11 cellular contexts compared by ENCODE assay signal in genomic region chr6:158852312-158853071, GRCh38. TPM values are rescaled to one million over a fixed set of nuclear protein-coding genes. Genes with fewer than 3 reads are reported as not detected.
DNase-seq lines count a peak whose midpoint lies in the region; ATAC-seq and TF ChIP-seq lines count a peak whose summit lies in the region.
"Had no signal": no experiment of that assay in that cellular context is flagged by ENCODE, and none has a peak within 500 bp of the region (broad histone marks: within the 10 kb centered on the region; RNA-seq: fewer than 3 reads in every experiment).

No MANE protein-coding gene starts in this region.

- no peak overlapping the region for H3K4me3 Mint-ChIP-seq in activated CD4-positive, alpha-beta T cell treated with anti-CD3 and anti-CD28 coated beads, Interleukin-2, amount 10 ng/mL, durations not matched to agents 7 days and 5 days
- H3K4me3 Mint-ChIP-seq in stimulated activated naive B cell treated with anti-CD40 and anti-IgM and Interleukin-4, amounts not matched to agents 10 μg/mL and 1 μg/mL and 100 μg/mL, for 72 hours, result no peak overlapping the region
- H3K4me3 Mint-ChIP-seq: mesothelial cell of epicardium had no signal

- H3K27me3 ChIP-seq in Peyer's patch (no peaks in the 10 kb centered on the region), gastroesophageal sphincter (no peaks in the 10 kb centered on the region)
- H3K27me3 ChIP-seq: ascending aorta had no signal

- no peaks in the 10 kb centered on the region for H3K9me3 ChIP-seq in Peyer's patch
- no peaks in the 10 kb centered on the region for H3K9me3 ChIP-seq in gastroesophageal sphincter
- H3K9me3 ChIP-seq: ascending aorta had no signal

- no peaks in the 10 kb centered on the region for H3K27me3 Mint-ChIP-seq in activated CD4-positive, alpha-beta T cell treated with anti-CD3 and anti-CD28 coated beads, Interleukin-2, amount 10 ng/mL, durations not matched to agents 7 days and 5 days
- no peaks in the 10 kb centered on the region for H3K27me3 Mint-ChIP-seq in stimulated activated naive B cell treated with anti-CD40 and anti-IgM and Interleukin-4, amounts not matched to agents 10 μg/mL and 1 μg/mL and 100 μg/mL, for 72 hours

- H3K36me3 ChIP-seq in Peyer's patch, result no peaks in the 10 kb centered on the region
- no peaks in the 10 kb centered on the region for H3K36me3 ChIP-seq in gastroesophageal sphincter
- H3K36me3 ChIP-seq: ascending aorta had no signal

- H3K36me3 Mint-ChIP-seq in activated CD4-positive, alpha-beta T cell treated with anti-CD3 and anti-CD28 coated beads, Interleukin-2, amount 10 ng/mL, durations not matched to agents 7 days and 5 days (ENCODE audit: low read depth), result peaks cover 2% of the 10 kb centered on the region
- no peaks in the 10 kb centered on the region for H3K36me3 Mint-ChIP-seq in stimulated activated naive B cell treated with anti-CD40 and anti-IgM and Interleukin-4, amounts not matched to agents 10 μg/mL and 1 μg/mL and 100 μg/mL, for 72 hours
- H3K36me3 Mint-ChIP-seq: mesothelial cell of epicardium had no signal

- H3K9me3 Mint-ChIP-seq in activated CD4-positive, alpha-beta T cell treated with anti-CD3 and anti-CD28 coated beads, Interleukin-2, amount 10 ng/mL, durations not matched to agents 7 days and 5 days, result no peaks in the 10 kb centered on the region
- H3K9me3 Mint-ChIP-seq in stimulated activated naive B cell treated with anti-CD40 and anti-IgM and Interleukin-4, amounts not matched to agents 10 μg/mL and 1 μg/mL and 100 μg/mL, for 72 hours, result peaks cover 0 to 1% of the 10 kb centered on the region in 2 donors
- H3K9me3 Mint-ChIP-seq: mesothelial cell of epicardium had no signal

- peak; percentile 14 for DNase-seq in activated CD4-positive, alpha-beta T cell treated with anti-CD3 and anti-CD28 coated beads, Interleukin-2, amount 10 ng/mL, durations not matched to agents 7 days and 5 days
- no peak for DNase-seq in activated CD4-positive, alpha-beta T cell treated with anti-CD3 and anti-CD28 coated beads for 1 hour
- no peak for DNase-seq in Peyer's patch
- DNase-seq in stimulated activated naive B cell treated with anti-CD40 and anti-IgM and Interleukin-4, amounts not matched to agents 10 μg/mL and 1 μg/mL and 100 μg/mL, for 72 hours, result no peak
- no peak for DNase-seq in NCI-H510A treated with DMSO at 0.1 percent for 48 hours (lab: John Stamatoyannopoulos, UW)
- no peak for DNase-seq in AML-193 (lab: John Stamatoyannopoulos, UW)
- DNase-seq: NCI-H1092 had no signal

- ATAC-seq in gastroesophageal sphincter (no peak), HG03342 (IDR thresholded peaks at IDR 0.05; ENCODE audit: unreplicated experiment) (no peak)
- ATAC-seq in stimulated activated naive B cell treated with anti-CD40 and anti-IgM and Interleukin-4, amounts not matched to agents 10 μg/mL and 1 μg/mL and 100 μg/mL, for 72 hours (replicated peaks), result peak in 1 of 2 donors; percentile 2

- CTCF ChIA-PET in activated CD4-positive, alpha-beta T cell treated with anti-CD3 and anti-CD28 coated beads, Interleukin-2, amount 10 ng/mL, durations not matched to agents 7 days and 5 days (lab: Charles Lee), result interaction anchor here (1.3 to 4.5 kb wide), 2 partner anchors 15 to 33 kb away, joined by 4 to 48 read pairs; partner anchors contain the start of gene EZR

- no peak for TF ChIP-seq EP300 in gastroesophageal sphincter (IDR thresholded peaks at IDR 0.05)

- TF ChIP-seq CTCF in Peyer's patch (IDR thresholded peaks at IDR 0.05) (no peak), gastroesophageal sphincter (IDR thresholded peaks at IDR 0.05) (no peak)

- WGBS in gastroesophageal sphincter (ENCODE audit: low coverage in 1 of 2), 2 donors, result 82 to 84% methylated on average over 6 of the region's 11 CpGs

- H3K4me1 ChIP-seq in Peyer's patch, result peaks cover 0 to 34% (median 13%) of the 10 kb centered on the region in 4 donors
- H3K4me1 ChIP-seq in gastroesophageal sphincter, result peaks cover 4 to 56% (median 23%) of the 10 kb centered on the region in 3 donors
- H3K4me1 ChIP-seq: ascending aorta had no signal

- no peak for TF ChIP-seq POLR2A in Peyer's patch (IDR thresholded peaks at IDR 0.05)
- TF ChIP-seq POLR2A in gastroesophageal sphincter (IDR thresholded peaks at IDR 0.05), result no peak

- POLR2A ChIA-PET in activated CD4-positive, alpha-beta T cell treated with anti-CD3 and anti-CD28 coated beads, Interleukin-2, amount 10 ng/mL, durations not matched to agents 7 days and 5 days (lab: Charles Lee), result interaction anchor here (2.6 kb wide), 1 partner anchor 17 kb away, joined by 10 read pairs; no protein-coding TSS in a partner anchor

- H3K4me3 ChIP-seq in Peyer's patch (peak overlapping the region in 2 of 4 donors; percentile 8 to 43), gastroesophageal sphincter (no peak overlapping the region)
- H3K4me3 ChIP-seq: ascending aorta had no signal

- H3K27ac ChIP-seq in Peyer's patch (peak overlapping the region; percentile 77 to 96 (median 83)), gastroesophageal sphincter (peak overlapping the region in 3 of 4 donors; percentile 38 to 81 (median 68))
- H3K27ac ChIP-seq: ascending aorta had no signal

- peaks cover 32% of the 10 kb centered on the region for H3K4me1 Mint-ChIP-seq in activated CD4-positive, alpha-beta T cell treated with anti-CD3 and anti-CD28 coated beads, Interleukin-2, amount 10 ng/mL, durations not matched to agents 7 days and 5 days
- H3K4me1 Mint-ChIP-seq in stimulated activated naive B cell treated with anti-CD40 and anti-IgM and Interleukin-4, amounts not matched to agents 10 μg/mL and 1 μg/mL and 100 μg/mL, for 72 hours, result peaks cover 33 to 46% of the 10 kb centered on the region in 2 donors

- H3K27ac Mint-ChIP-seq in activated CD4-positive, alpha-beta T cell treated with anti-CD3 and anti-CD28 coated beads, Interleukin-2, amount 10 ng/mL, durations not matched to agents 7 days and 5 days, result no peak overlapping the region
- H3K27ac Mint-ChIP-seq in stimulated activated naive B cell treated with anti-CD40 and anti-IgM and Interleukin-4, amounts not matched to agents 10 μg/mL and 1 μg/mL and 100 μg/mL, for 72 hours, result peak overlapping the region; percentile 14
- H3K27ac Mint-ChIP-seq: mesothelial cell of epicardium had no signal

RNA-seq across cellular contexts. Expression of gene EZR, which starts 33.3 kb away (rescaled TPM):
- total RNA-seq in activated CD4-positive, alpha-beta T cell treated with anti-CD3 and anti-CD28 coated beads, Interleukin-2, amount 10 ng/mL, durations not matched to agents 7 days and 5 days, result 100 to 1,000 TPM; 201 to 210 TPM
- total RNA-seq in Peyer's patch (100 to 1,000 TPM; 201 to 515 (median 470) TPM), gastroesophageal sphincter (100 to 1,000 TPM in 3 of 4 donors, 10 to 100 TPM in 1; 88.0 to 190 (median 177) TPM)
